ENCODE assay signal across 23 cellular contexts in genomic region chr2:127122351-127123027, GRCh38. TPM values are rescaled to one million over a fixed set of nuclear protein-coding genes. Genes with fewer than 3 reads are reported as not detected.
DNase-seq lines count a peak whose midpoint lies in the region; ATAC-seq and TF ChIP-seq lines count a peak whose summit lies in the region.
"Had no signal": no experiment of that assay in that cellular context is flagged by ENCODE, and none has a peak within 500 bp of the region (broad histone marks: within the 10 kb centered on the region; RNA-seq: fewer than 3 reads in every experiment).

No MANE protein-coding gene starts in this region.

- no peaks in the 10 kb centered on the region for H3K9me3 ChIP-seq in aorta (ENCODE audit: control insufficient read depth, low read length)
- no peaks in the 10 kb centered on the region for H3K9me3 ChIP-seq in testis
- H3K9me3 ChIP-seq: thyroid gland had no signal

- peaks cover 24% of the 10 kb centered on the region for H3K9me3 Mint-ChIP-seq in nephron
- H3K9me3 Mint-ChIP-seq: activated naive CD4-positive, alpha-beta T cell treated with anti-CD3 and anti-CD28 coated beads for 36 hours; central memory CD8-positive, alpha-beta T cell; T-helper 2 cell treated with Interferon-gamma antibody and Interleukin-4, amounts not matched to agents 5 μg/mL and 100 μg/mL, for 36 hours had no signal

- H3K36me3 ChIP-seq in aorta (ENCODE audit: control insufficient read depth in 1 of 2, insufficient read depth in 2 of 2, low read length in 1 of 2): no peaks in the 10 kb centered on the region
- no peaks in the 10 kb centered on the region for H3K36me3 ChIP-seq in testis (ENCODE audit: low read depth, missing control alignments)
- H3K36me3 ChIP-seq: thyroid gland had no signal

- TF ChIP-seq CTCF in nephron (IDR thresholded peaks at IDR 0.05; ENCODE audit: unreplicated experiment in 3 of 3) (no peak), testis (IDR thresholded peaks at IDR 0.05) (no peak)

- ATAC-seq in Right ventricle myocardium inferior: no peak
- peak; percentile 37 for ATAC-seq in aorta (ENCODE audit: low FRiP score)

- H3K27me3 ChIP-seq in aorta (ENCODE audit: control insufficient read depth in 1 of 2, insufficient read depth in 2 of 2, low read length in 1 of 2) (no peaks in the 10 kb centered on the region), testis (no peaks in the 10 kb centered on the region)
- H3K27me3 ChIP-seq: thyroid gland had no signal

- H3K27ac ChIP-seq in aorta (ENCODE audit: low read depth in 1 of 2, low read length in 2 of 2) (no peak overlapping the region), testis (no peak overlapping the region)
- H3K27ac ChIP-seq: epithelial cell of prostate, SK-N-MC, thyroid gland, VCaP had no signal

- H3K4me3 ChIP-seq in aorta (ENCODE audit: low read length in 2 of 2) (no peak overlapping the region), testis (no peak overlapping the region)
- H3K4me3 ChIP-seq: SK-N-MC, thyroid gland had no signal

- H3K4me1 Mint-ChIP-seq in nephron: peaks cover 4% of the 10 kb centered on the region
- H3K4me1 Mint-ChIP-seq: central memory CD8-positive, alpha-beta T cell; nephron progenitor cell had no signal

- H3K36me3 Mint-ChIP-seq in nephron (ENCODE audit: low read depth): peaks cover 4% of the 10 kb centered on the region

- peaks cover 3% of the 10 kb centered on the region for H3K27me3 Mint-ChIP-seq in nephron (ENCODE audit: low read depth)
- H3K27me3 Mint-ChIP-seq: B cell; central memory CD8-positive, alpha-beta T cell had no signal

- intact Hi-C loops in Right ventricle myocardium inferior (cut with DNase I) (no loop called here), cardiac septum (cut with DNase I) (no loop called here), aorta (cut with DNase I) (no loop called here), testis (cut with DNase I; ENCODE audit: low total_unique reads) (no loop called here)

- peak overlapping the region in 1 of 3 experiments; percentile 23 for H3K4me3 Mint-ChIP-seq in nephron
- H3K4me3 Mint-ChIP-seq: activated naive CD4-positive, alpha-beta T cell treated with anti-CD3 and anti-CD28 coated beads for 36 hours; B cell; central memory CD8-positive, alpha-beta T cell; nephron progenitor cell; T-helper 2 cell treated with Interferon-gamma antibody and Interleukin-4, amounts not matched to agents 5 μg/mL and 100 μg/mL, for 36 hours had no signal

- H3K4me1 ChIP-seq in aorta (ENCODE audit: control insufficient read depth in 1 of 2, insufficient read depth in 2 of 2, low read length in 2 of 2) (no peaks in the 10 kb centered on the region), testis (no peaks in the 10 kb centered on the region)
- H3K4me1 ChIP-seq: thyroid gland had no signal

- no peak for TF ChIP-seq POLR2A in testis (IDR thresholded peaks at IDR 0.05)

- WGBS in aorta, 2 donors: 89 to 94% methylated on average over 10 of the region's 10 CpGs
- WGBS in testis, 2 donors: 88 to 91% methylated on average over 10 of the region's 10 CpGs

- peak overlapping the region in 2 of 3 experiments; percentile 7 to 45 for H3K27ac Mint-ChIP-seq in nephron
- H3K27ac Mint-ChIP-seq: activated naive CD4-positive, alpha-beta T cell treated with anti-CD3 and anti-CD28 coated beads for 36 hours; B cell; T-helper 2 cell treated with Interferon-gamma antibody and Interleukin-4, amounts not matched to agents 5 μg/mL and 100 μg/mL, for 36 hours had no signal

- DNase-seq in Right ventricle myocardium inferior (ENCODE audit: missing footprints) (peak; percentile 50), cardiac septum (ENCODE audit: low spot score) (no peak), SK-N-DZ (ENCODE audit: low spot score) (peak; percentile 74), aorta (no peak), middle frontal gyrus (ENCODE audit: extremely low spot score, low spot score) (no peak), testis (no peak), NCI-H187 treated with DMSO at 0.1 percent for 48 hours (lab: John Stamatoyannopoulos, UW) (no peak)
- DNase-seq: activated CD4-positive, alpha-beta T cell treated with anti-CD3 and anti-CD28 coated beads, Interleukin-2, amount 50 U/mL, for 4 hours; activated naive CD4-positive, alpha-beta T cell treated with anti-CD3 and anti-CD28 coated beads for 36 hours; amygdala; COR-L47; GOT3; NCI-H2081; NCI-H446 treated with DMSO at 0.1 percent for 48 hours; nephron progenitor cell; thyroid gland had no signal

RNA-seq across cellular contexts. Expression of gene BIN1, which starts 15.5 kb away (rescaled TPM):
- total RNA-seq in Right ventricle myocardium inferior (17.9 TPM), cardiac septum (14.0 TPM), aorta (10 to 100 TPM; 22.9 to 37.9 TPM), testis (10 to 100 TPM; 25.0 to 28.7 TPM)
- 73.3 and 73.9 TPM in 2 replicates for polyA plus RNA-seq in SK-N-DZ (2014; cell fraction: cytosol; rRNA removed)
- 151 and 178 TPM in 2 replicates for polyA plus RNA-seq in SK-N-DZ (2014; cell fraction: nucleus; rRNA removed)
- polyA plus RNA-seq in aorta (10 to 100 TPM; 15.4 to 20.3 TPM), testis (ENCODE audit: insufficient read depth, low read depth, low replicate concordance) (38.8 TPM)

Comparison
In these comparisons a context has a peak if more than half of its experiments do, and no peak if none do; other contexts are left out.
1. DNase-seq: peak in Right ventricle myocardium inferior (single experiment) and SK-N-DZ (single experiment); none in cardiac septum (single experiment), aorta (0 of 2), middle frontal gyrus (single experiment), testis (single experiment) and NCI-H187 treated with DMSO at 0.1 percent for 48 hours (single experiment).